In the genomic region with DNA sequence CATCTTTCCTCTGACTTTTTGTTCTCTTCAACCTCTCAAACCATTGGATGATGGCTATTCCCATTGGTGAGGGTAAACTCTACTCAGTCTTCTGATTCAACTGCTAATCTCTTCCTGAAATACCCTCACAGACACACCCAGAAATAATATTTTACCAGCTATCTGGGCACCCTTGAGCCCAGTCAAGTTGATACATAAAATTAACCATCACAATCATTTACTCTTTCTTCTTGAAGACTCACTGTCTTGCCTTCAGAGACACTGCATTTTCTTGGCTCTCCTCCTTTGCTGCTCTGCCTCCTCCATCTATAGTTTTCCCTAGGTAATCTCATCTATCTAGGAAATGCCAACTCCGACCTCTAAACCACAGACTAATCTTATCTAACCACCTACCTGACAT, we compare ENCODE assay signal across 36 cellular contexts. TPM values are rescaled to one million over a fixed set of nuclear protein-coding genes. Genes with fewer than 3 reads are reported as not detected.
"Had no signal": no experiment of that assay in that cellular context is flagged by ENCODE, and none has a peak within 500 bp of the region (broad histone marks: within the 10 kb centered on the region; RNA-seq: fewer than 3 reads in every experiment).

No MANE protein-coding gene starts in this region.

- H3K4me2 ChIP-seq: KMS-11 had no signal

- DNase-seq: Karpas-422, Kasumi-1, MG63, MM.1S, MV-4-11, NCI-H1048, NCI-H1092, NCI-H1092 treated with DMSO at 0.1 percent for 48 hours, NCI-H1105, NCI-H1105 treated with DMSO at 0.1 percent for 48 hours, NCI-H1417, NCI-H1417 treated with DMSO at 0.1 percent for 48 hours, NCI-H1436, NCI-H1436 treated with DMSO at 0.1 percent for 48 hours, NCI-H146, NCI-H1694, NCI-H1694 treated with DMSO at 0.1 percent for 48 hours, NCI-H187, NCI-H187 treated with DMSO at 0.1 percent for 48 hours, NCI-H1930, NCI-H2029, NCI-H2029 treated with DMSO at 0.1 percent for 48 hours, NCI-H2081, NCI-H2081 treated with DMSO at 0.1 percent for 48 hours, NCI-H2107, NCI-H2171, NCI-H2227 treated with DMSO at 0.1 percent for 48 hours, NCI-H226, NCI-H345, NCI-H446, NCI-H446 treated with DMSO at 0.1 percent for 48 hours, NCI-H510A, NCI-H510A treated with DMSO at 0.1 percent for 48 hours had no signal

- H3K4me3 ChIP-seq: MG63 had no signal

- H3K9me3 ChIP-seq: MG63 had no signal

- H3K27ac ChIP-seq: KMS-11 had no signal

- H3K9ac ChIP-seq: KMS-11 had no signal

- H3K27me3 ChIP-seq: MG63 had no signal

- H3K36me3 ChIP-seq: MG63 had no signal

RNA-seq across cellular contexts. Expression of a gene that starts 12.6 kb away (rescaled TPM):
- total RNA-seq: M059J, MCF 10A had no signal
